In genomic region chr16:27389272-27389961, GRCh38 we compare ENCODE assay signal across 1 cellular context.
A peak's percentile ranks its signal among the peaks of the same experiment; 100 is the strongest.
TF ChIP-seq lines count a peak whose summit lies in the region.

No MANE protein-coding gene starts in this region.

TF ChIP-seq in GM12878, 131 proteins besides CTCF, POLR2A, EP300 and RAD21 (continued from another document):
- TF ChIP-seq CEBPZ (IDR thresholded peaks at IDR 0.05; ENCODE audit: low read depth, low read length) (no peak), PBX3 (IDR thresholded peaks at IDR 0.05; ENCODE audit: insufficient replicate concordance, low read depth, low read length) (no peak), FOXK2 (IDR thresholded peaks at IDR 0.05) (no peak), POLR2AphosphoS2 (IDR thresholded peaks at IDR 0.05; ENCODE audit: low read depth, low read length) (no peak), SRF (IDR thresholded peaks at IDR 0.05; ENCODE audit: low read depth in 2 of 2, low read length in 2 of 2) (peak in 1 of 2 experiments; percentile 69; a peak in 1 of 4 replicates), CHD1 (IDR thresholded peaks at IDR 0.05; ENCODE audit: low read depth, low read length) (no peak), PML (IDR thresholded peaks at IDR 0.05; ENCODE audit: low read length) (no peak), GABPA (IDR thresholded peaks at IDR 0.05; ENCODE audit: low read depth) (no peak), CBFB (IDR thresholded peaks at IDR 0.05; ENCODE audit: low read depth) (peak; percentile 95), SMARCA5 (IDR thresholded peaks at IDR 0.05) (no peak), NR2C1 (IDR thresholded peaks at IDR 0.05) (no peak), CBX5 (IDR thresholded peaks at IDR 0.05; ENCODE audit: low read depth) (peak; percentile 82; the same call in 1 of the 2 replicates), ASH2L (IDR thresholded peaks at IDR 0.05; ENCODE audit: borderline replicate concordance, low read depth) (no peak), ZNF217 (IDR thresholded peaks at IDR 0.05) (no peak), SREBF2 (IDR thresholded peaks at IDR 0.05; ENCODE audit: low read length) (no peak), ATF3 (IDR thresholded peaks at IDR 0.05; ENCODE audit: borderline replicate concordance, extremely low read depth, low read depth, low read length) (no peak), POU2F2 (IDR thresholded peaks at IDR 0.05; ENCODE audit: borderline replicate concordance, low read depth, low read length) (peak; percentile 68; the same call in 1 of the 3 replicates), RB1 (IDR thresholded peaks at IDR 0.05; ENCODE audit: borderline replicate concordance) (no peak)
TF ChIP-seq in GM12878: peak in this region for 34.
